ENCODE assay signal across 8 cellular contexts in the genomic region with DNA sequence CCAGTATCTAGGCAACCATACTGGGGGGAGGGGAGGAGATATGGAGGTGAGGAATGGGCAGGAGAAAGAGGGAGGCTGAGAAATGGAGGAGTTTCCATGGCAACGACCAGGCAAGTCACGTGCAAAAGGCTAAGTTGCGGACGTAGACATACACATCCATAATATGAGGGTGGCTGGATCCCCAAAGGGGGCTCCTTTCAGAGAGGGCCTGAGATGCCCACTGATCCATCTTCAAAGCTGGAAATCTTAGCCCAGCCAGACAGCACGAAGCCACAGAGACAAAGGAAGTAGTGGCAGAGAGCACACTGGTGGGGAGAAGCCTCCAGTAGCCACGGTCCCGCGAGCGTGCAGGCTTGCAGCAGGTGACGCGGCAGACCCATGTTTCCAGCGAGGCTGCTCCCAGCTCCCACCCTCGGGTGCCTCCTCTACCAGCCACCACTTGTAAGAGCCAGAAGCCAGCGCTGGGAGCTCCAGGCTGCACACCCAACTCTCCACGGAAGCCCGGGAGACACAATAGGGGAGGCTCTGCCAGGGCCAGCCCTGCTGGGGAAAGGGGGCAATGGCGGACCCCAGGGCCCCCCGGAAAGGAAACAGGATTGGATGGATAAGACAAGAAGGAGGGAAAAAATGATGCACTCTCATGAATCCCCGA. TPM values are rescaled to one million over a fixed set of nuclear protein-coding genes. Genes with fewer than 3 reads are reported as not detected.
A peak's percentile ranks its signal among the peaks of the same experiment; 100 is the strongest.
DNase-seq lines count a peak whose midpoint lies in the region; ATAC-seq and TF ChIP-seq lines count a peak whose summit lies in the region.

No MANE protein-coding gene starts in this region.

- no peak overlapping the region for H3K9ac ChIP-seq in mammary epithelial cell (ENCODE audit: insufficient read depth, low read length)

- POLR2A ChIA-PET in HEK293T (lab: Yijun Ruan, JAX) = interaction anchor here (1.2 to 1.5 kb wide), 2 partner anchors 9 to 16 kb away, joined by 3 to 7 read pairs; no protein-coding TSS in a partner anchor

- TF ChIP-seq CTCF in mammary epithelial cell (conservative IDR thresholded peaks at IDR 0.05 in 1 of 2, IDR thresholded peaks at IDR 0.05 in 1 of 2; ENCODE audit: extremely low read depth in 1 of 2, insufficient read depth in 1 of 2, low read depth in 1 of 2, low read length in 2 of 2) = no peak

- peaks cover 0 to 5% (median 0%) of the 10 kb centered on the region in 7 donors for H3K9me3 Mint-ChIP-seq in naive B cell

- in situ Hi-C loops in mammary epithelial cell (cut with MboI; ENCODE audit: low sequenced_read_pairs in 2 of 2) = no loop called here

- peaks cover 17 to 38% (median 21%) of the 10 kb centered on the region in 3 donors for H3K4me1 Mint-ChIP-seq in naive B cell

- no peaks in the 10 kb centered on the region for H3K9me3 ChIP-seq in mammary epithelial cell (replicated peaks; ENCODE audit: insufficient read depth, low read length)

- H3K4me3 ChIP-seq in mammary epithelial cell (replicated peaks in 1 of 3; ENCODE audit: insufficient read depth in 1 of 3, low read depth in 2 of 3, low read length in 3 of 3) = no peak overlapping the region

- DNase-seq in DMS53 (lab: John Stamatoyannopoulos, UW) (peak; percentile 69), NCI-H748 treated with DMSO at 0.1 percent for 48 hours (lab: John Stamatoyannopoulos, UW) (peak; percentile 19), mammary epithelial cell (no peak), naive B cell (no peak), HEK293T (ENCODE audit: extremely low spot score) (no peak)

- no peak overlapping the region for H3K27ac ChIP-seq in mammary epithelial cell (ENCODE audit: insufficient read depth, low read depth, low read length)

- intact Hi-C loops in mammary epithelial cell (cut with micrococcal nuclease) = no loop called here

- H3K27ac Mint-ChIP-seq in naive B cell = peak overlapping the region in 2 of 6 donors; percentile 71 to 73

- CTCF ChIA-PET in mammary epithelial cell (lab: Charles Lee; ENCODE audit: low non-redundant PET) = no interaction called here
- CTCF ChIA-PET in HEK293T (lab: Yijun Ruan, JAX) = interaction anchor here (1.4 kb wide), 1 partner anchor 32 kb away, joined by 3 read pairs; no protein-coding TSS in a partner anchor

- H3K27me3 Mint-ChIP-seq in naive B cell = peaks cover 63 to 93% (median 92%) of the 10 kb centered on the region in 3 donors

- H4K20me1 ChIP-seq in mammary epithelial cell (ENCODE audit: insufficient read depth, low read length) = no peaks in the 10 kb centered on the region

- peaks cover 10% of the 10 kb centered on the region for H3K4me1 ChIP-seq in mammary epithelial cell (ENCODE audit: insufficient read depth, low read length)

- H3K36me3 ChIP-seq in mammary epithelial cell (ENCODE audit: insufficient read depth, low read length) = no peaks in the 10 kb centered on the region

- no TSS peak for BruUV-seq in mammary epithelial cell (replicated peaks; lab: Mats Ljungman, UMichigan)

- H3K4me2 ChIP-seq in mammary epithelial cell (ENCODE audit: insufficient read depth, low read depth, low read length) = peak overlapping the region; percentile 82

- H3K27me3 ChIP-seq in mammary epithelial cell (ENCODE audit: insufficient read depth, low read length) = peaks cover 22% of the 10 kb centered on the region

- H3K79me2 ChIP-seq in mammary epithelial cell (ENCODE audit: insufficient read depth, low read length) = no peaks in the 10 kb centered on the region

- H3K4me3 Mint-ChIP-seq in naive B cell = peak overlapping the region; percentile 16 to 87 (median 76)

- WGBS in mammary epithelial cell (ENCODE audit: low coverage, missing lambda C conversion rate) = 20% methylated on average over 8 of the region's 19 CpGs

- ATAC-seq in naive B cell (ENCODE audit: low read depth in 2 of 2) = peak; percentile 41 to 60
- ATAC-seq in HG03460 (IDR thresholded peaks at IDR 0.05; ENCODE audit: unreplicated experiment) = no peak
- ATAC-seq in GM19324 (IDR thresholded peaks at IDR 0.05; ENCODE audit: low FRiP score, unreplicated experiment) = no peak
- no peak for ATAC-seq in HG02885 (IDR thresholded peaks at IDR 0.05; ENCODE audit: poor library complexity, unreplicated experiment)

- dilution Hi-C loops in mammary epithelial cell (cut with HindIII; ENCODE audit: low sequenced_read_pairs) = no loop called here

- H2AFZ ChIP-seq in mammary epithelial cell (ENCODE audit: low read depth, low read length) = no peak overlapping the region

- peaks cover 0 to 9% of the 10 kb centered on the region in 2 donors for H3K36me3 Mint-ChIP-seq in naive B cell

TF ChIP-seq in HEK293T, 16 proteins besides CTCF, POLR2A, EP300 and RAD21:
- TF ChIP-seq FOXK2 (IDR thresholded peaks at IDR 0.05) (no peak), TARDBP (IDR thresholded peaks at IDR 0.05) (no peak), FOXA1 (IDR thresholded peaks at IDR 0.05) (no peak), L3MBTL2 (conservative IDR thresholded peaks at IDR 0.05) (no peak), ZNF384 (IDR thresholded peaks at IDR 0.05) (no peak), ARNT (IDR thresholded peaks at IDR 0.05) (no peak), CTBP1 (IDR thresholded peaks at IDR 0.05; ENCODE audit: borderline replicate concordance) (no peak), BHLHE40 (IDR thresholded peaks at IDR 0.05; ENCODE audit: borderline replicate concordance) (no peak), SUZ12 (IDR thresholded peaks at IDR 0.05) (no peak), LEF1 (IDR thresholded peaks at IDR 0.05; ENCODE audit: borderline replicate concordance) (no peak), NFRKB (IDR thresholded peaks at IDR 0.05) (no peak), FOXM1 (IDR thresholded peaks at IDR 0.05; ENCODE audit: borderline replicate concordance) (no peak), ELF4 (IDR thresholded peaks at IDR 0.05) (no peak), SP1 (IDR thresholded peaks at IDR 0.05) (no peak), HDGF (IDR thresholded peaks at IDR 0.05; ENCODE audit: borderline replicate concordance) (no peak)
- TF ChIP-seq, protein P1, sequence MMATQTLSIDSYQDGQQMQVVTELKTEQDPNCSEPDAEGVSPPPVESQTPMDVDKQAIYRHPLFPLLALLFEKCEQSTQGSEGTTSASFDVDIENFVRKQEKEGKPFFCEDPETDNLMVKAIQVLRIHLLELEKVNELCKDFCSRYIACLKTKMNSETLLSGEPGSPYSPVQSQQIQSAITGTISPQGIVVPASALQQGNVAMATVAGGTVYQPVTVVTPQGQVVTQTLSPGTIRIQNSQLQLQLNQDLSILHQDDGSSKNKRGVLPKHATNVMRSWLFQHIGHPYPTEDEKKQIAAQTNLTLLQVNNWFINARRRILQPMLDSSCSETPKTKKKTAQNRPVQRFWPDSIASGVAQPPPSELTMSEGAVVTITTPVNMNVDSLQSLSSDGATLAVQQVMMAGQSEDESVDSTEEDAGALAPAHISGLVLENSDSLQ (IDR thresholded peaks at IDR 0.05) = no peak

RNA-seq across cellular contexts. Expression of gene FXYD6, which starts 0.9 kb away (rescaled TPM):
- under 1 TPM in 1 of 2 donors, not detected in 1; 0.21 TPM for total RNA-seq in mammary epithelial cell
- 0.35 TPM for polyA plus RNA-seq in mammary epithelial cell
- not detected for polyA minus RNA-seq in mammary epithelial cell
- not detected for polyA plus RNA-seq in naive B cell (ENCODE audit: low read depth in 6 of 6)

RNA-seq across cellular contexts. Expression of gene FXYD2, which starts 51.0 kb away (rescaled TPM):
- not detected for total RNA-seq in mammary epithelial cell
- 0.11 TPM for polyA plus RNA-seq in mammary epithelial cell
- not detected for polyA minus RNA-seq in mammary epithelial cell
- polyA plus RNA-seq in naive B cell (ENCODE audit: low read depth in 6 of 6) = 1 to 10 TPM in 1 of 6 donors, under 1 TPM in 2, not detected in 3; 0.74 to 4.0 (median 0.75) TPM

RNA-seq across cellular contexts. Expression of gene TMPRSS13, which starts 53.7 kb away (rescaled TPM):
- total RNA-seq in mammary epithelial cell = under 1 TPM in 1 of 2 donors, not detected in 1; under 0.01 TPM
- polyA plus RNA-seq in mammary epithelial cell = 0.12 TPM
- polyA minus RNA-seq in mammary epithelial cell = not detected
- under 1 TPM in 5 of 6 donors, not detected in 1; 0.24 to 0.87 (median 0.84) TPM for polyA plus RNA-seq in naive B cell (ENCODE audit: low read depth in 6 of 6)

Comparison
In these comparisons a context has a peak if more than half of its experiments do, and no peak if none do; other contexts are left out.
1. DNase-seq: peak in DMS53 (single experiment) and NCI-H748 treated with DMSO at 0.1 percent for 48 hours (single experiment); none in mammary epithelial cell (single experiment), naive B cell (single experiment) and HEK293T (single experiment).
2. ATAC-seq: peak in naive B cell (2 of 2); none in HG03460 (single experiment), GM19324 (single experiment) and HG02885 (single experiment).